ENCODE assay signal across 10 cellular contexts in genomic region chr22:24875862-24876506, GRCh38.
A peak's percentile ranks its signal among the peaks of the same experiment; 100 is the strongest.
DNase-seq lines count a peak whose midpoint lies in the region; ATAC-seq, FAIRE-seq and TF ChIP-seq lines count a peak whose summit lies in the region.
"Had no signal": no experiment of that assay in that cellular context is flagged by ENCODE, and none has a peak within 500 bp of the region (broad histone marks: within the 10 kb centered on the region; RNA-seq: fewer than 3 reads in every experiment).

No MANE protein-coding gene starts in this region.

- no peak overlapping the region for H3K27ac ChIP-seq in HepG2 (ENCODE audit: extremely low read length, insufficient read depth, low read length)
- no peak overlapping the region for H3K27ac ChIP-seq in right lobe of liver
- H3K27ac ChIP-seq in PC-3 (ENCODE audit: low read length) = no peak overlapping the region
- H3K27ac ChIP-seq in endothelial cell of umbilical vein (ENCODE audit: insufficient read depth, low read depth, low read length) = no peak overlapping the region
- no peak overlapping the region for H3K27ac ChIP-seq in testis
- no peak overlapping the region for H3K27ac ChIP-seq in stomach

- H2AFZ ChIP-seq in HepG2 (ENCODE audit: low read length) (no peak overlapping the region), PC-3 (ENCODE audit: low read length) (no peak overlapping the region), endothelial cell of umbilical vein (ENCODE audit: low read depth, low read length) (no peak overlapping the region)

- no peak for TF ChIP-seq CTCF in HepG2 (CRISPR knock-in tag; IDR thresholded peaks at IDR 0.05)
- TF ChIP-seq CTCF in right lobe of liver (IDR thresholded peaks at IDR 0.05) = no peak
- no peak for TF ChIP-seq CTCF in PC-3 (conservative IDR thresholded peaks at IDR 0.05; ENCODE audit: low read depth, low read length)
- TF ChIP-seq CTCF in endothelial cell of umbilical vein (IDR thresholded peaks at IDR 0.05; ENCODE audit: extremely low read depth in 1 of 2, insufficient read depth in 1 of 2, low read depth in 1 of 2, low read length in 2 of 2) = no peak
- no peak for TF ChIP-seq CTCF in testis (IDR thresholded peaks at IDR 0.05)
- TF ChIP-seq CTCF in stomach (IDR thresholded peaks at IDR 0.05) = no peak

- BruUV-seq in HepG2 (replicated peaks; lab: Mats Ljungman, UMichigan) (no TSS peak), PC-3 (replicated peaks; lab: Mats Ljungman, UMichigan) (no TSS peak), endothelial cell of umbilical vein (replicated peaks; lab: Mats Ljungman, UMichigan) (no TSS peak)

- intact Hi-C loops in HepG2 (cut with micrococcal nuclease; ENCODE audit: unreplicated experiment) (no loop called here), right lobe of liver (cut with DNase I) (no loop called here), PC-3 (cut with micrococcal nuclease) (no loop called here), endothelial cell of umbilical vein (cut with micrococcal nuclease) (no loop called here), testis (cut with DNase I; ENCODE audit: low total_unique reads) (no loop called here), stomach (cut with DNase I; ENCODE audit: low total_unique reads) (no loop called here)

- dilution Hi-C loops in endothelial cell of umbilical vein (cut with MboI; ENCODE audit: extremely low pct_ligation_motif_present, low sequenced_read_pairs) = no loop called here

- H3K9me3 ChIP-seq in HepG2 (ENCODE audit: low read length) (no peaks in the 10 kb centered on the region), right lobe of liver (no peaks in the 10 kb centered on the region), PC-3 (ENCODE audit: low read length) (no peaks in the 10 kb centered on the region), endothelial cell of umbilical vein (replicated peaks; ENCODE audit: control insufficient read depth, insufficient read depth, low read length) (no peaks in the 10 kb centered on the region), testis (no peaks in the 10 kb centered on the region), stomach (peaks cover 0 to 7% (median 3%) of the 10 kb centered on the region in 4 donors)

- TF ChIP-seq RAD21 in HepG2 (CRISPR knock-in tag; IDR thresholded peaks at IDR 0.05) = no peak

- POLR2A ChIA-PET in HepG2 (lab: Yijun Ruan, JAX) (no interaction called here), PC-3 (lab: Charles Lee; ENCODE audit: unreplicated experiment) (no interaction called here), endothelial cell of umbilical vein (lab: Charles Lee) (no interaction called here)

- 2% methylated on average over 3 of the region's 4 CpGs for WGBS in HepG2 (ENCODE audit: low lambda C conversion rate)
- WGBS in right lobe of liver (ENCODE audit: insufficient coverage, low coverage, low lambda C conversion rate, missing lambda C conversion rate) = 66% methylated on average over 3 of the region's 4 CpGs
- 55 to 65% methylated on average over 4 of the region's 4 CpGs for WGBS in testis, 2 donors
- 68 to 81% (median 75%) methylated on average over 4 of the region's 4 CpGs for WGBS in stomach, 5 donors

- no peak overlapping the region for H3K4me2 ChIP-seq in HepG2 (ENCODE audit: low read depth, low read length)
- H3K4me2 ChIP-seq in PC-3 (ENCODE audit: low read length) = no peak overlapping the region
- no peak overlapping the region for H3K4me2 ChIP-seq in endothelial cell of umbilical vein (ENCODE audit: insufficient read depth, low read length)

- no peak overlapping the region for H3K4me3 ChIP-seq in HepG2 (replicated peaks in 1 of 3; ENCODE audit: insufficient read depth in 1 of 3, low read depth in 2 of 3, low read length in 3 of 3)
- no peak overlapping the region for H3K4me3 ChIP-seq in right lobe of liver
- H3K4me3 ChIP-seq in PC-3 (ENCODE audit: low read length) = no peak overlapping the region
- H3K4me3 ChIP-seq in endothelial cell of umbilical vein (replicated peaks in 1 of 3; ENCODE audit: insufficient read depth in 1 of 3, low read depth in 1 of 3, low read length in 3 of 3) = no peak overlapping the region
- no peak overlapping the region for H3K4me3 ChIP-seq in testis
- no peak overlapping the region for H3K4me3 ChIP-seq in stomach

- no peaks in the 10 kb centered on the region for H3K79me2 ChIP-seq in HepG2 (ENCODE audit: insufficient read depth, low read length)
- no peaks in the 10 kb centered on the region for H3K79me2 ChIP-seq in PC-3 (ENCODE audit: low read length)
- no peaks in the 10 kb centered on the region for H3K79me2 ChIP-seq in endothelial cell of umbilical vein (ENCODE audit: control insufficient read depth, insufficient read depth, low read length)

- in situ Hi-C loops in HepG2 (cut with HindIII; ENCODE audit: extremely low pct_ligation_motif_present, low pct_unique_long_range_greater_than_20kb) = no loop called here

- CTCF ChIA-PET in HepG2 (lab: Yijun Ruan, JAX; ENCODE audit: low intra/inter-chr PET ratio, low total read pairs) = no interaction called here
- CTCF ChIA-PET in PC-3 (lab: Charles Lee) = no interaction called here
- CTCF ChIA-PET in endothelial cell of umbilical vein (lab: Charles Lee) = interaction anchor here (0.7 to 1.0 kb wide), 4 partner anchors 25 to 107 kb away, joined by 3 to 7 read pairs (median 4); no protein-coding TSS in a partner anchor

- no peaks in the 10 kb centered on the region for H4K20me1 ChIP-seq in HepG2 (ENCODE audit: insufficient read depth, low read length)
- H4K20me1 ChIP-seq in PC-3 (ENCODE audit: low read length) = no peaks in the 10 kb centered on the region
- no peaks in the 10 kb centered on the region for H4K20me1 ChIP-seq in endothelial cell of umbilical vein (replicated peaks; ENCODE audit: control insufficient read depth, extremely low read depth, insufficient read depth, low read length)

- TF ChIP-seq EP300 in HepG2 (IDR thresholded peaks at IDR 0.05; ENCODE audit: low read depth in 2 of 2, low read length in 2 of 2) (no peak), HepG2 (CRISPR knock-in tag; IDR thresholded peaks at IDR 0.05; ENCODE audit: borderline replicate concordance) (no peak), stomach (IDR thresholded peaks at IDR 0.05) (no peak)

- H3K27me3 ChIP-seq in HepG2 (ENCODE audit: control insufficient read depth in 1 of 2, insufficient read depth in 2 of 2, low read length in 2 of 2) = peaks cover 0 to 2% of the 10 kb centered on the region in 2 experiments; a peak in 2 of 5 replicates
- no peaks in the 10 kb centered on the region for H3K27me3 ChIP-seq in right lobe of liver
- H3K27me3 ChIP-seq in PC-3 (ENCODE audit: low read length) = 0 out of 2 replicates have a peak, but pooled peaks cover 2% of the 10 kb centered on the region
- no peaks in the 10 kb centered on the region for H3K27me3 ChIP-seq in endothelial cell of umbilical vein (ENCODE audit: control insufficient read depth in 2 of 2, insufficient read depth in 2 of 2, low read length in 2 of 2)
- no peaks in the 10 kb centered on the region for H3K27me3 ChIP-seq in testis
- H3K27me3 ChIP-seq in stomach = no peaks in the 10 kb centered on the region

- DNase-seq in HepG2 (ENCODE audit: low spot score) = no peak
- no peak for DNase-seq in right lobe of liver
- peak; percentile 25 for DNase-seq in PC-3
- DNase-seq in endothelial cell of umbilical vein (ENCODE audit: low read depth, low spot score) = peak; percentile 29
- peak; percentile 36 for DNase-seq in testis
- DNase-seq in stomach = no peak
- DNase-seq: NCI-H187, SHP77 had no signal

- no peak overlapping the region for H3K9ac ChIP-seq in HepG2 (ENCODE audit: insufficient read depth, low read depth, low read length)
- H3K9ac ChIP-seq in PC-3 (ENCODE audit: low read length) = no peak overlapping the region
- H3K9ac ChIP-seq in endothelial cell of umbilical vein (replicated peaks; ENCODE audit: extremely low read depth, insufficient read depth, low read length) = no peak overlapping the region

- H3K36me3 ChIP-seq in HepG2 (replicated peaks in 1 of 2; ENCODE audit: control insufficient read depth in 1 of 2, insufficient read depth in 2 of 2, low read length in 2 of 2) = no peaks in the 10 kb centered on the region
- H3K36me3 ChIP-seq in right lobe of liver = no peaks in the 10 kb centered on the region
- H3K36me3 ChIP-seq in PC-3 (ENCODE audit: low read depth, low read length) = no peaks in the 10 kb centered on the region
- no peaks in the 10 kb centered on the region for H3K36me3 ChIP-seq in endothelial cell of umbilical vein (ENCODE audit: control insufficient read depth in 2 of 2, extremely low read depth in 1 of 2, insufficient read depth in 2 of 2, low read length in 2 of 2)
- H3K36me3 ChIP-seq in testis (ENCODE audit: low read depth, missing control alignments) = no peaks in the 10 kb centered on the region
- H3K36me3 ChIP-seq in stomach = peaks cover 0 to 43% (median 23%) of the 10 kb centered on the region in 4 donors

- TF ChIP-seq POLR2A in HepG2 (IDR thresholded peaks at IDR 0.05; ENCODE audit: insufficient read depth in 1 of 2, low read depth in 2 of 2, low read length in 2 of 2) = no peak
- no peak for TF ChIP-seq POLR2A in right lobe of liver (IDR thresholded peaks at IDR 0.05)
- TF ChIP-seq POLR2A in endothelial cell of umbilical vein (IDR thresholded peaks at IDR 0.05; ENCODE audit: low read depth, low read length) = no peak
- no peak for TF ChIP-seq POLR2A in testis (IDR thresholded peaks at IDR 0.05)
- TF ChIP-seq POLR2A in stomach (IDR thresholded peaks at IDR 0.05) = no peak

- no peaks in the 10 kb centered on the region for H3K9me2 ChIP-seq in PC-3 (replicated peaks; ENCODE audit: low read length)

- H3K4me1 ChIP-seq in HepG2 (ENCODE audit: insufficient read depth, low read length) = no peaks in the 10 kb centered on the region
- H3K4me1 ChIP-seq in right lobe of liver = no peaks in the 10 kb centered on the region
- H3K4me1 ChIP-seq in PC-3 (ENCODE audit: insufficient read depth, low read length) = no peaks in the 10 kb centered on the region
- H3K4me1 ChIP-seq in endothelial cell of umbilical vein (ENCODE audit: control insufficient read depth, extremely low read depth, insufficient read depth, low read length) = no peaks in the 10 kb centered on the region
- no peaks in the 10 kb centered on the region for H3K4me1 ChIP-seq in testis
- H3K4me1 ChIP-seq in stomach = no peaks in the 10 kb centered on the region

- no peaks in the 10 kb centered on the region for H3F3A ChIP-seq in PC-3 (ENCODE audit: low read length, unreplicated experiment)

- no peak for FAIRE-seq in HepG2 (lab: Jason Lieb, UNC)
- peak; percentile 31 for FAIRE-seq in endothelial cell of umbilical vein (lab: Jason Lieb, UNC)

- ATAC-seq in HepG2 = no peak
- no peak for ATAC-seq in right lobe of liver
- no peak for ATAC-seq in PC-3
- no peak for ATAC-seq in GM21423 (IDR thresholded peaks at IDR 0.05; ENCODE audit: unreplicated experiment)
- ATAC-seq in HG02610 (IDR thresholded peaks at IDR 0.05; ENCODE audit: unreplicated experiment) = no peak

- no peaks in the 10 kb centered on the region for H3K9me1 ChIP-seq in endothelial cell of umbilical vein (replicated peaks; ENCODE audit: control insufficient read depth, extremely low read depth, insufficient read depth, low read length)

TF ChIP-seq in HepG2, 621 proteins besides CTCF, POLR2A, EP300 and RAD21 (continues in another document):
- TF ChIP-seq ZNF326 (CRISPR knock-in tag; IDR thresholded peaks at IDR 0.05; ENCODE audit: borderline replicate concordance) = no peak
- no peak for TF ChIP-seq ZBTB21 (CRISPR knock-in tag; IDR thresholded peaks at IDR 0.05)

TF ChIP-seq in endothelial cell of umbilical vein, 7 proteins besides CTCF, POLR2A, EP300 and RAD21:
- no peak for TF ChIP-seq POLR2AphosphoS5 (IDR thresholded peaks at IDR 0.05; ENCODE audit: insufficient read depth, low read depth, low read length)
- TF ChIP-seq GATA2 (IDR thresholded peaks at IDR 0.05; ENCODE audit: insufficient read depth, insufficient read length, low read depth, low read length) = no peak
TF ChIP-seq in endothelial cell of umbilical vein: peak in this region for 0.

Comparison
In these comparisons a context has a peak if more than half of its experiments do, and no peak if none do; other contexts are left out.
1. DNase-seq: peak in PC-3 (single experiment), endothelial cell of umbilical vein (single experiment) and testis (single experiment); none in HepG2 (single experiment), right lobe of liver (0 of 3) and stomach (single experiment).